In the genomic region with DNA sequence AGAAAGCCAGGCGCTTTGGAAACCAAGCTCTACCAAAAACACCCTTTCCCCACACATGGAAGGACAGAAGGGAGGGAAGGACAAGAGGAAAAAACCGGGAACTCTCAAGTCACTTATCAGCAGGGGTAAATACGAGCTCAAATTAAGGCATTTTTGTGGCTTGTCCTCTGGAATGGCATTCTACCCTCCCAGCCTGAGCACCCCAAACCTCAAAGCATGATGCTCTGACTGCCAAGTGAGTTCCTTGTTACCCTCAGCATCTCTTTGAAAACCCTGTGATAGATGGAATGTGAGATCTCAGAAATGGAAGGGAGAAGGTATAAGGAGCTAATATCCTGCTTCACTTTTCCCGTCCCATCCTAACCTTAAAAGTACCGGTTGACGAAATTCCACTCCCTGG, we compare ENCODE assay signal across 25 cellular contexts. TPM values are rescaled to one million over a fixed set of nuclear protein-coding genes. Genes with fewer than 3 reads are reported as not detected.
DNase-seq lines count a peak whose midpoint lies in the region; ATAC-seq, FAIRE-seq and TF ChIP-seq lines count a peak whose summit lies in the region.
"Had no signal": no experiment of that assay in that cellular context is flagged by ENCODE, and none has a peak within 500 bp of the region (broad histone marks: within the 10 kb centered on the region; RNA-seq: fewer than 3 reads in every experiment).

No MANE protein-coding gene starts in this region.

- peaks cover 9% of the 10 kb centered on the region for H4K20me1 ChIP-seq in GM23338 (replicated peaks; ENCODE audit: insufficient read depth)
- peaks cover 5% of the 10 kb centered on the region; the same call in 1 of the 2 replicates for H4K20me1 ChIP-seq in K562 (replicated peaks; ENCODE audit: control insufficient read depth, insufficient read depth, low read length)

- H3K36me3 ChIP-seq in A673 (ENCODE audit: insufficient read depth, low read length, poor library complexity, severe bottlenecking) (peaks cover 60% of the 10 kb centered on the region), GM23338 (ENCODE audit: insufficient read depth) (peaks cover 43% of the 10 kb centered on the region), K562 (ENCODE audit: control insufficient read depth, insufficient read depth, low read length) (peaks cover 66% of the 10 kb centered on the region)

- 83% methylated on average over 6 of the region's 6 CpGs for WGBS in K562 (ENCODE audit: insufficient coverage, low coverage, missing lambda C conversion rate)

- DNase-seq in A673 (ENCODE audit: low spot score) (no peak), GM23338 (ENCODE audit: low spot score) (no peak), K562 (ENCODE audit: extremely low read depth in 1 of 4, low spot score in 3 of 4) (peak in 1 of 4 experiments; percentile 5), neural crest cell (ENCODE audit: low read depth, low spot score) (no peak), NCI-H128 (lab: John Stamatoyannopoulos, UW; ENCODE audit: unreplicated experiment) (no peak), HK-2 (ENCODE audit: unreplicated experiment) (no peak)
- no peak for DNase-seq in activated naive CD4-positive, alpha-beta T cell treated with Interleukin-2 at 50 U/mL for 16 hours
- DNase-seq: C1 segment of cervical spinal cord; CD4-positive, alpha-beta memory T cell; COR-L47; EL; GDM1; GOT3; HCEC 1CT; Karpas-422; NCI-H1092 treated with DMSO at 0.1 percent for 48 hours; NCI-H1436 treated with DMSO at 0.1 percent for 48 hours; NCI-H187 treated with DMSO at 0.1 percent for 48 hours; NCI-H2171 treated with DMSO at 0.1 percent for 48 hours; NCI-H345; NCI-H524; NCI-H774 had no signal

- no peak for TF ChIP-seq POLR2A in K562 (conservative IDR thresholded peaks at IDR 0.05)

- CTCF ChIA-PET in A673 (lab: Charles Lee) (no interaction called here), K562 (lab: Yijun Ruan, JAX; ENCODE audit: low intra/inter-chr PET ratio) (no interaction called here)

- H3K4me1 ChIP-seq in A673 (ENCODE audit: insufficient read depth, low read length, poor library complexity, severe bottlenecking): no peaks in the 10 kb centered on the region
- H3K4me1 ChIP-seq in GM23338 (ENCODE audit: insufficient read depth): peaks cover 8% of the 10 kb centered on the region; the same call in 1 of the 2 replicates
- H3K4me1 ChIP-seq in K562 (replicated peaks in 1 of 2; ENCODE audit: control insufficient read depth in 2 of 2, insufficient read depth in 2 of 2, low read length in 2 of 2): no peaks in the 10 kb centered on the region

- no peak overlapping the region for H3K27ac Mint-ChIP-seq in GM23338
- no peak overlapping the region for H3K27ac Mint-ChIP-seq in neural crest cell (ENCODE audit: unreplicated experiment)

- no peak overlapping the region for H3K4me3 ChIP-seq in A673 (ENCODE audit: low read depth, low read length, poor library complexity, severe bottlenecking)
- no peak overlapping the region for H3K4me3 ChIP-seq in GM23338
- no peak overlapping the region for H3K4me3 ChIP-seq in K562
- H3K4me3 ChIP-seq: GM12878 had no signal

- H3K27me3 ChIP-seq in A673 (replicated peaks; ENCODE audit: insufficient read depth, low read depth, low read length, poor library complexity): no peaks in the 10 kb centered on the region
- peaks cover 2% of the 10 kb centered on the region; the same call in 1 of the 2 replicates for H3K27me3 ChIP-seq in GM23338 (ENCODE audit: insufficient read depth)
- H3K27me3 ChIP-seq in K562 (ENCODE audit: control insufficient read depth in 2 of 2, insufficient read depth in 2 of 2, low read length in 2 of 2): no peaks in the 10 kb centered on the region

- H3K9me3 ChIP-seq in A673 (ENCODE audit: low read depth, low read length, poor library complexity, severe bottlenecking): no peaks in the 10 kb centered on the region
- no peaks in the 10 kb centered on the region for H3K9me3 ChIP-seq in K562 (replicated peaks; ENCODE audit: control insufficient read depth, insufficient read depth, low read depth, low read length)

- no peak overlapping the region for H3K27ac ChIP-seq in A673 (ENCODE audit: low read depth, low read length, poor library complexity, severe bottlenecking)
- peak overlapping the region; percentile 39; the same call in 1 of the 2 replicates for H3K27ac ChIP-seq in GM23338 (ENCODE audit: low read depth)
- H3K27ac ChIP-seq in K562 (ENCODE audit: extremely low read depth, low read depth, low read length): no peak overlapping the region

- TF ChIP-seq CTCF in A673 (conservative IDR thresholded peaks at IDR 0.05; ENCODE audit: low read depth, low read length): no peak
- no peak for TF ChIP-seq CTCF in GM23338 (conservative IDR thresholded peaks at IDR 0.05; ENCODE audit: low read depth in 2 of 2)
- TF ChIP-seq CTCF in K562 (IDR thresholded peaks at IDR 0.05 in 2 of 3, conservative IDR thresholded peaks at IDR 0.05 in 1 of 3; ENCODE audit: insufficient read depth in 2 of 3, low read depth in 1 of 3, low read length in 3 of 3): no peak
- no peak for TF ChIP-seq CTCF in neural crest cell (conservative IDR thresholded peaks at IDR 0.05)

- peaks cover 30% of the 10 kb centered on the region; the same call in 1 of the 2 replicates for H3F3A ChIP-seq in GM23338 (replicated peaks; ENCODE audit: low read depth)

- no peak for TF ChIP-seq RAD21 in K562 (CRISPR knock-in tag; conservative IDR thresholded peaks at IDR 0.05 in 1 of 2, IDR thresholded peaks at IDR 0.05 in 1 of 2)

- in situ Hi-C loops in K562 (cut with MboI): no loop called here

- FAIRE-seq in K562 (lab: Jason Lieb, UNC): no peak
- FAIRE-seq: GM12878, RCC 7860 had no signal

- TSS peak; percentile 59 for BruUV-seq in A673 (replicated peaks; lab: Mats Ljungman, UMichigan)
- no TSS peak for BruUV-seq in K562 (replicated peaks; lab: Mats Ljungman, UMichigan)

- POLR2A ChIA-PET in A673 (lab: Charles Lee; ENCODE audit: low non-redundant PET): no interaction called here
- POLR2A ChIA-PET in K562 (lab: Yijun Ruan, JAX): interaction anchor here (0.9 to 1.6 kb wide), 2 partner anchors 12 to 17 kb away, joined by 3 to 5 read pairs; no protein-coding TSS in a partner anchor

- H3K4me1 Mint-ChIP-seq in GM23338: peaks cover 18% of the 10 kb centered on the region
- no peaks in the 10 kb centered on the region for H3K4me1 Mint-ChIP-seq in neural crest cell
- H3K4me1 Mint-ChIP-seq: CD4-positive, alpha-beta memory T cell had no signal

- H3K36me3 Mint-ChIP-seq in GM23338 (ENCODE audit: low read depth) (peaks cover 64% of the 10 kb centered on the region), neural crest cell (ENCODE audit: low read depth) (peaks cover 50% of the 10 kb centered on the region)

- peaks cover 13% of the 10 kb centered on the region for H3K27me3 Mint-ChIP-seq in GM23338 (ENCODE audit: insufficient read depth, low read depth, poor library complexity)
- peaks cover 11% of the 10 kb centered on the region for H3K27me3 Mint-ChIP-seq in neural crest cell (ENCODE audit: low read depth)
- H3K27me3 Mint-ChIP-seq: CD4-positive, alpha-beta memory T cell had no signal

- intact Hi-C loops in A673 (cut with micrococcal nuclease; ENCODE audit: unreplicated experiment) (no loop called here), K562 (cut with micrococcal nuclease) (no loop called here)

- no peak overlapping the region for H3K4me3 Mint-ChIP-seq in GM23338
- peak overlapping the region; percentile 9 for H3K4me3 Mint-ChIP-seq in neural crest cell
- H3K4me3 Mint-ChIP-seq: CD4-positive, alpha-beta memory T cell had no signal

- H2AFZ ChIP-seq in GM23338 (no peak overlapping the region), K562 (ENCODE audit: low read depth, low read length) (no peak overlapping the region)

- H3K79me2 ChIP-seq in GM23338 (replicated peaks; ENCODE audit: insufficient read depth) (no peaks in the 10 kb centered on the region), K562 (ENCODE audit: control insufficient read depth, insufficient read depth, low read length) (no peaks in the 10 kb centered on the region)

- H3K9me3 Mint-ChIP-seq in GM23338 (no peaks in the 10 kb centered on the region), neural crest cell (no peaks in the 10 kb centered on the region)
- H3K9me3 Mint-ChIP-seq: CD4-positive, alpha-beta memory T cell had no signal

- H3K9me2 ChIP-seq in GM23338 (ENCODE audit: insufficient read depth): no peaks in the 10 kb centered on the region

- ATAC-seq in GM23338: no peak
- ATAC-seq in K562: no peak
- ATAC-seq: GM12878, SK-N-SH treated with all-trans-retinoic acid at 6 μM for 48 hours had no signal

- no peak overlapping the region for H3K9ac ChIP-seq in K562 (ENCODE audit: insufficient read depth in 1 of 2, low read depth in 2 of 2, low read length in 2 of 2)

- no peak for TF ChIP-seq EP300 in K562 (IDR thresholded peaks at IDR 0.05; ENCODE audit: low read length)

- H3K4me2 ChIP-seq in GM23338 (no peak overlapping the region), K562 (ENCODE audit: insufficient read depth, low read length) (no peak overlapping the region)

- H3K9me1 ChIP-seq in K562 (ENCODE audit: control insufficient read depth, insufficient read depth, low read length): no peaks in the 10 kb centered on the region

TF ChIP-seq in GM23338, 12 proteins besides CTCF, POLR2A, EP300 and RAD21:
- no peak for TF ChIP-seq JUNB (IDR thresholded peaks at IDR 0.05; ENCODE audit: unreplicated experiment)

RNA-seq across cellular contexts. Expression of gene CSPG5, which starts 8.1 kb away (rescaled TPM):
- total RNA-seq in A673 (2021) (21.7 and 25.0 TPM in 2 replicates), K562 (2014; rRNA removed) (2.5 and 3.4 TPM in 2 replicates), K562 (2014; rRNA removed; fragmentation: Illumina TruSeq; extraction: Trizol) (1.4 and 1.8 TPM in 2 replicates), K562 (2015; rRNA removed; fragmentation: Illumina TruSeq; extraction: Trizol) (1.3 and 1.4 TPM in 2 replicates), K562 (2021) (2.9 and 3.3 TPM in 2 replicates), neural crest cell (21.9 and 23.3 TPM in 2 replicates)
- 3.4 and 4.3 TPM in 2 replicates for total RNA-seq in GM23338 (2014; rRNA removed; shearing (Covaris generic))
- polyA plus RNA-seq in GM23338 (2016; fragmentation: Nextera tagmentation; extraction: Ambion mirVana) (0.86 and 1.3 TPM in 2 replicates), K562 (2011; rRNA removed) (2.2 and 2.4 TPM in 2 replicates), K562 (2014; fragmentation: Illumina TruSeq; extraction: Trizol) (2.6 and 3.3 TPM in 2 replicates), K562 (2014; fragmentation: Nextera tagmentation; extraction: Ambion mirVana) (under 1 TPM; 0.06 to 0.17 TPM), K562 (2014; rRNA removed) (2.6 and 4.5 TPM in 2 replicates)
- total RNA-seq in K562 (2011; cell fraction: chromatin; rRNA removed; ENCODE audit: low replicate concordance): 1.4 and 3.6 TPM in 2 replicates
- 3.3 and 4.2 TPM in 2 replicates for total RNA-seq in K562 (2011; cell fraction: nucleolus; rRNA removed)
- 3.7 and 4.4 TPM in 2 replicates for total RNA-seq in K562 (2011; cell fraction: nucleoplasm; rRNA removed)
- polyA plus RNA-seq in K562 (2011; cell fraction: cytosol; rRNA removed): 2.4 and 4.0 TPM in 2 replicates
- 1.2 and 2.2 TPM in 2 replicates for polyA plus RNA-seq in K562 (2011; cell fraction: nucleus; rRNA removed)
- 1.6 and 2.7 TPM in 2 replicates for polyA plus RNA-seq in K562 (2012)
- 0.72 and 1.3 TPM in 2 replicates for polyA minus RNA-seq in K562 (2011; rRNA and poly(A)+ RNA removed)
- polyA minus RNA-seq in K562 (2011; cell fraction: cytosol; rRNA and poly(A)+ RNA removed): 2.3 and 2.8 TPM in 2 replicates
- 0.56 and 0.81 TPM in 2 replicates for polyA minus RNA-seq in K562 (2011; cell fraction: nucleus; rRNA and poly(A)+ RNA removed)
- polyA plus RNA-seq: CD4-positive, alpha-beta memory T cell; GM12878 had no signal
